8 cellular contexts compared by ENCODE assay signal in genomic region chr14:77037886-77038511, GRCh38. TPM values are rescaled to one million over a fixed set of nuclear protein-coding genes. Genes with fewer than 3 reads are reported as not detected.
DNase-seq lines count a peak whose midpoint lies in the region; ATAC-seq and TF ChIP-seq lines count a peak whose summit lies in the region.

No MANE protein-coding gene starts in this region.

- intact Hi-C loops in activated CD8-positive, alpha-beta T cell treated with anti-CD3 and anti-CD28 coated beads for 36 hours (cut with micrococcal nuclease): no loop called here
- intact Hi-C loops in gastrocnemius medialis (cut with DNase I; ENCODE audit: low total_unique reads) (no loop called here), Caco-2 (cut with micrococcal nuclease; ENCODE audit: unreplicated experiment) (no loop called here)

- no peaks in the 10 kb centered on the region for H3K36me3 Mint-ChIP-seq in activated CD8-positive, alpha-beta T cell treated with anti-CD3 and anti-CD28 coated beads for 36 hours (ENCODE audit: low read depth)
- peaks cover 5% of the 10 kb centered on the region for H3K36me3 Mint-ChIP-seq in Caco-2 (ENCODE audit: insufficient read depth, unreplicated experiment)

- H3K4me3 Mint-ChIP-seq in activated CD8-positive, alpha-beta T cell treated with anti-CD3 and anti-CD28 coated beads for 36 hours: peak overlapping the region; percentile 68
- H3K4me3 Mint-ChIP-seq in Caco-2 (ENCODE audit: unreplicated experiment): no peak overlapping the region

- H3K4me1 Mint-ChIP-seq in activated CD8-positive, alpha-beta T cell treated with anti-CD3 and anti-CD28 coated beads for 36 hours (ENCODE audit: low read depth): peaks cover 75% of the 10 kb centered on the region
- peaks cover 36% of the 10 kb centered on the region for H3K4me1 Mint-ChIP-seq in Caco-2 (ENCODE audit: low read depth, unreplicated experiment)

- DNase-seq in DMS153 (lab: John Stamatoyannopoulos, UW): peak; percentile 13
- no peak for DNase-seq in DMS153 treated with DMSO at 0.1 percent for 48 hours (lab: John Stamatoyannopoulos, UW; ENCODE audit: unreplicated experiment)
- DNase-seq in activated CD8-positive, alpha-beta T cell treated with anti-CD3 and anti-CD28 coated beads for 36 hours: peak; percentile 82
- DNase-seq in gastrocnemius medialis: no peak
- DNase-seq in Caco-2: no peak
- DNase-seq in NCI-H1105 (lab: John Stamatoyannopoulos, UW): no peak

- H3K9me3 Mint-ChIP-seq in activated CD8-positive, alpha-beta T cell treated with anti-CD3 and anti-CD28 coated beads for 36 hours: no peaks in the 10 kb centered on the region
- no peaks in the 10 kb centered on the region for H3K9me3 Mint-ChIP-seq in Caco-2 (ENCODE audit: unreplicated experiment)

- no peaks in the 10 kb centered on the region for H3K27me3 Mint-ChIP-seq in activated CD8-positive, alpha-beta T cell treated with anti-CD3 and anti-CD28 coated beads for 36 hours
- no peaks in the 10 kb centered on the region for H3K27me3 Mint-ChIP-seq in Caco-2 (ENCODE audit: insufficient read depth, unreplicated experiment)

- H3K27me3 ChIP-seq in esophagus (ENCODE audit: control insufficient read depth in 1 of 2, insufficient read depth in 2 of 2, low read length in 2 of 2) (no peaks in the 10 kb centered on the region), gastrocnemius medialis (no peaks in the 10 kb centered on the region), Caco-2 (replicated peaks; ENCODE audit: control insufficient read depth, insufficient read depth, low read length) (no peaks in the 10 kb centered on the region)

- H3K36me3 ChIP-seq in esophagus (ENCODE audit: control insufficient read depth in 2 of 2, insufficient read depth in 2 of 2, low read length in 1 of 2) (no peaks in the 10 kb centered on the region), gastrocnemius medialis (no peaks in the 10 kb centered on the region), Caco-2 (ENCODE audit: control insufficient read depth, insufficient read depth, low read length) (no peaks in the 10 kb centered on the region)

- WGBS in esophagus, 2 donors: 37 to 41% methylated on average over 21 of the region's 21 CpGs

- no peak for TF ChIP-seq POLR2A in gastrocnemius medialis (IDR thresholded peaks at IDR 0.05)

- no TSS peak for BruUV-seq in Caco-2 (replicated peaks; lab: Mats Ljungman, UMichigan)

- peak overlapping the region; percentile 89 for H3K27ac Mint-ChIP-seq in activated CD8-positive, alpha-beta T cell treated with anti-CD3 and anti-CD28 coated beads for 36 hours
- no peak overlapping the region for H3K27ac Mint-ChIP-seq in Caco-2 (ENCODE audit: unreplicated experiment)

- POLR2A ChIA-PET in activated CD8-positive, alpha-beta T cell treated with anti-CD3 and anti-CD28 coated beads for 36 hours (lab: Charles Lee): interaction anchor here (1.5 to 5.8 kb wide), 3 partner anchors 11 to 81 kb away, joined by 10 to 42 read pairs (median 17); partner anchors contain the start of gene IRF2BPL
- POLR2A ChIA-PET in Caco-2 (lab: Charles Lee): no interaction called here

- TF ChIP-seq CTCF in activated CD8-positive, alpha-beta T cell treated with anti-CD3 and anti-CD28 coated beads for 36 hours (IDR thresholded peaks at IDR 0.05): no peak
- TF ChIP-seq CTCF in gastrocnemius medialis (IDR thresholded peaks at IDR 0.05 in 4 of 5, conservative IDR thresholded peaks at IDR 0.05 in 1 of 5) (no peak), Caco-2 (IDR thresholded peaks at IDR 0.05; ENCODE audit: insufficient read depth in 1 of 2, low read depth in 1 of 2, low read length in 1 of 2, severe bottlenecking in 1 of 2, unreplicated experiment in 1 of 2) (no peak)

- H3K27ac ChIP-seq in esophagus (ENCODE audit: low read depth in 2 of 2, low read length in 1 of 2) (peak overlapping the region; percentile 70 to 93), gastrocnemius medialis (peak overlapping the region; percentile 84 to 100 (median 96))

- H3K4me1 ChIP-seq in esophagus (ENCODE audit: control insufficient read depth in 2 of 2, insufficient read depth in 2 of 2, low read length in 1 of 2) (peaks cover 0 to 11% of the 10 kb centered on the region in 2 donors), gastrocnemius medialis (peaks cover 68 to 75% of the 10 kb centered on the region in 2 donors), Caco-2 (peaks cover 20% of the 10 kb centered on the region)

- ATAC-seq in activated CD8-positive, alpha-beta T cell treated with anti-CD3 and anti-CD28 coated beads for 36 hours: peak; percentile 8
- no peak for ATAC-seq in gastrocnemius medialis
- ATAC-seq in GM18868 (IDR thresholded peaks at IDR 0.05; ENCODE audit: unreplicated experiment): no peak

- no peaks in the 10 kb centered on the region for H3K9me3 ChIP-seq in esophagus (ENCODE audit: control insufficient read depth in 2 of 2, insufficient read depth in 1 of 2, low read depth in 1 of 2, low read length in 1 of 2)
- H3K9me3 ChIP-seq in gastrocnemius medialis: no peaks in the 10 kb centered on the region
- H3K9me3 ChIP-seq in Caco-2: no peaks in the 10 kb centered on the region

- CTCF ChIA-PET in activated CD8-positive, alpha-beta T cell treated with anti-CD3 and anti-CD28 coated beads for 36 hours (lab: Charles Lee): interaction anchor here (0.9 to 6.7 kb wide), 3 partner anchors 9 to 125 kb away, joined by 3 to 36 read pairs (median 3); partner anchors contain the start of gene IRF2BPL
- CTCF ChIA-PET in Caco-2 (lab: Charles Lee): interaction anchor here (0.6 kb wide), 1 partner anchor 71 kb away, joined by 3 read pairs; no protein-coding TSS in a partner anchor

- in situ Hi-C loops in gastrocnemius medialis (cut with MboI; ENCODE audit: low sequenced_read_pairs in 4 of 4): no loop called here

- no peak overlapping the region for H3K4me3 ChIP-seq in esophagus (ENCODE audit: low read depth in 1 of 2, low read length in 2 of 2)
- no peak overlapping the region for H3K4me3 ChIP-seq in gastrocnemius medialis
- H3K4me3 ChIP-seq in Caco-2 (ENCODE audit: low read depth, low read length): no peak overlapping the region

RNA-seq across cellular contexts. Expression of gene IRF2BPL, which starts 9.5 kb away (rescaled TPM):
- total RNA-seq in activated CD8-positive, alpha-beta T cell treated with anti-CD3 and anti-CD28 coated beads for 36 hours: 10 to 100 TPM; 36.2 to 37.7 TPM
- polyA plus RNA-seq in esophagus: 1 to 10 TPM; 3.5 to 9.5 TPM
- 10 to 100 TPM; 15.0 to 26.4 (median 17.0) TPM for total RNA-seq in gastrocnemius medialis
- total RNA-seq in Caco-2 (2022): 24.1 and 24.7 TPM in 2 replicates

Comparison
In these comparisons a context has a peak if more than half of its experiments do, and no peak if none do; other contexts are left out.
1. DNase-seq: peak in DMS153 (single experiment) and activated CD8-positive, alpha-beta T cell treated with anti-CD3 and anti-CD28 coated beads for 36 hours (single experiment); none in DMS153 treated with DMSO at 0.1 percent for 48 hours (single experiment), gastrocnemius medialis (0 of 2), Caco-2 (0 of 2) and NCI-H1105 (single experiment).